In genomic region chr10:14478639-14479038, GRCh38 we compare ENCODE assay signal across 8 cellular contexts.
DNase-seq lines count a peak whose midpoint lies in the region; ATAC-seq, FAIRE-seq and TF ChIP-seq lines count a peak whose summit lies in the region.

No MANE protein-coding gene starts in this region.

- TF ChIP-seq CTCF in epithelial cell of proximal tubule (conservative IDR thresholded peaks at IDR 0.05; ENCODE audit: low read depth, low read length): peak; percentile 90

- no peak overlapping the region for H3K4me3 ChIP-seq in epithelial cell of proximal tubule (ENCODE audit: low read depth, low read length)

- DNase-seq in DMS53 treated with DMSO at 0.1 percent for 48 hours (lab: John Stamatoyannopoulos, UW; ENCODE audit: unreplicated experiment) (peak; percentile 63), HTR-8/SVneo (ENCODE audit: insufficient read length, low spot score) (peak; percentile 70), RKO (ENCODE audit: low spot score) (peak; percentile 49), epithelial cell of proximal tubule (ENCODE audit: low read depth) (no peak), mucosa of gallbladder (ENCODE audit: low spot score) (peak; percentile 66), GOT3 (lab: John Stamatoyannopoulos, UW) (no peak)

- FAIRE-seq in HTR-8/SVneo (lab: Jason Lieb, UNC): no peak

- no peak for ATAC-seq in HG03442 (IDR thresholded peaks at IDR 0.05; ENCODE audit: unreplicated experiment)
- ATAC-seq in GM18870 (IDR thresholded peaks at IDR 0.05; ENCODE audit: unreplicated experiment): no peak

Comparison
In these comparisons a context has a peak if more than half of its experiments do, and no peak if none do; other contexts are left out.
1. DNase-seq: peak in DMS53 treated with DMSO at 0.1 percent for 48 hours (single experiment), HTR-8/SVneo (single experiment), RKO (single experiment) and mucosa of gallbladder (single experiment); none in epithelial cell of proximal tubule (single experiment) and GOT3 (single experiment).